ENCODE assay signal across 8 cellular contexts in the genomic region with DNA sequence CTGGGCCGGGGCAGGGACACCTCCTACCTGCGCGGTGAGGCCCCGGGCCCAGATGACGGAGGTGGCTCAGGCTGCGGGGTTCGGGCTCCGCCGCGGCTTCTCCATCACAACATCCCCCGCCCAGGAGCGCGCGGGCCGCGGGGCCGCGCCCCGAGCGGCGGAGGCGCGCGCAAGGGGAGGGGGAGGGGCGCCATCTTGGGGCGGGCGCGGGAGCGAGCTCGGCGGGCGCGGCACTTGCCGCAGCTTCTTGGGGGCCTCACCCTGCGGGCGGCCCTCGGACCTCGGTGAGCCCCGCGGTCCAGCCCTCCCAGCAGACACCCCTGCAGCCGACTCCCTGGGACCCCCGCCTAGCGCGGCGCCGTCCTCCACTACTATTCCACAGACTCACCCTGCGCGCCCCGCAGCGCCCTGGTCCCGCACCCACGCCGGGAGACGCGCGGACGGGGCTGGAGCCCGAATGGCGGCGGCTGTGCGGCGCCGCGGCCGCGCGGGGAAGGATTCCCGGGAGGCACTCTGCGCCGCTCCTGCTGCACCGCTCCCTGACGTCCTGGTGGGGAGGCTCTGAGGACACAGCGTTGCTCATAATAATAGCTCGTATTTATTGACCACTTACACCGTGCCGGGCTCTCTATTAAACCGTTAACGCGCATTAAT. TPM values are rescaled to one million over a fixed set of nuclear protein-coding genes. Genes with fewer than 3 reads are reported as not detected.
A peak's percentile ranks its signal among the peaks of the same experiment; 100 is the strongest.
DNase-seq lines count a peak whose midpoint lies in the region; ATAC-seq and TF ChIP-seq lines count a peak whose summit lies in the region.

A gene (minus strand): TSS at position 137 of the 654 bp plus-strand sequence. CDS start 7,747 bp downstream, outside the sequence.

- in situ Hi-C loops in GM13976 (cut with MboI; ENCODE audit: low sequenced_read_pairs, unreplicated experiment), result no loop called here

- H3K27me3 Mint-ChIP-seq in natural killer cell treated with Interleukin-12 subunit alpha and Interleukin-12 subunit beta and Interleukin-15 and Interleukin-18, amount 100 ng/mL, for 72 hours, result peaks cover 17 to 30% of the 10 kb centered on the region in 2 donors
- peaks cover 14% of the 10 kb centered on the region for H3K27me3 Mint-ChIP-seq in stimulated activated naive CD8-positive, alpha-beta T cell treated with anti-CD3 and anti-CD28 coated beads, Interleukin-15, Interleukin-2, amounts not matched to agents 100 ng/mL and 50 ng/mL, for 24 hours

- peak within 1 kb of the TSS in 1 of 2 donors; percentile 43 for H3K27ac Mint-ChIP-seq in natural killer cell treated with Interleukin-12 subunit alpha and Interleukin-12 subunit beta and Interleukin-15 and Interleukin-18, amount 100 ng/mL, for 72 hours
- peak within 1 kb of the TSS; percentile 19 for H3K27ac Mint-ChIP-seq in stimulated activated naive CD8-positive, alpha-beta T cell treated with anti-CD3 and anti-CD28 coated beads, Interleukin-15, Interleukin-2, amounts not matched to agents 100 ng/mL and 50 ng/mL, for 24 hours

- no peaks in the 10 kb centered on the region for H3K36me3 Mint-ChIP-seq in natural killer cell treated with Interleukin-12 subunit alpha and Interleukin-12 subunit beta and Interleukin-15 and Interleukin-18, amount 100 ng/mL, for 72 hours
- no peaks in the 10 kb centered on the region for H3K36me3 Mint-ChIP-seq in stimulated activated naive CD8-positive, alpha-beta T cell treated with anti-CD3 and anti-CD28 coated beads, Interleukin-15, Interleukin-2, amounts not matched to agents 100 ng/mL and 50 ng/mL, for 24 hours (ENCODE audit: low read depth)

- H3K4me1 Mint-ChIP-seq in natural killer cell treated with Interleukin-12 subunit alpha and Interleukin-12 subunit beta and Interleukin-15 and Interleukin-18, amount 100 ng/mL, for 72 hours (ENCODE audit: low read depth in 2 of 2), result peaks cover 2 to 5% of the 10 kb centered on the region in 2 donors
- H3K4me1 Mint-ChIP-seq in stimulated activated naive CD8-positive, alpha-beta T cell treated with anti-CD3 and anti-CD28 coated beads, Interleukin-15, Interleukin-2, amounts not matched to agents 100 ng/mL and 50 ng/mL, for 24 hours (ENCODE audit: low read depth), result peaks cover 5% of the 10 kb centered on the region

- DNase-seq in GM13976 (ENCODE audit: low spot score) (peak; percentile 86), fibroblast of pulmonary artery (ENCODE audit: low read depth) (peak; percentile 50), HT-29 (ENCODE audit: low spot score) (no peak)
- peak; percentile 90 for DNase-seq in activated effector memory CD4-positive, alpha-beta T cell treated with anti-CD3 and anti-CD28 coated beads, Interleukin-2, amount 50 U/mL, for 16 hours
- peak; percentile 75 for DNase-seq in natural killer cell treated with Interleukin-12 subunit alpha and Interleukin-12 subunit beta and Interleukin-15 and Interleukin-18, amount 100 ng/mL, for 72 hours (ENCODE audit: low spot score)

- H3K4me3 ChIP-seq in fibroblast of pulmonary artery (replicated peaks; ENCODE audit: low read depth, low read length), result peak within 1 kb of the TSS; percentile 71

- peak; percentile 73 for ATAC-seq in HG02973 (IDR thresholded peaks at IDR 0.05; ENCODE audit: unreplicated experiment)
- peak; percentile 87 for ATAC-seq in natural killer cell treated with Interleukin-12 subunit alpha and Interleukin-12 subunit beta and Interleukin-15 and Interleukin-18, amount 100 ng/mL, for 72 hours

- TF ChIP-seq CTCF in GM13976 (IDR thresholded peaks at IDR 0.05; ENCODE audit: borderline replicate concordance, control extremely low read depth, extremely low read depth, insufficient read depth, missing control alignments), result peak; percentile 4
- TF ChIP-seq CTCF in fibroblast of pulmonary artery (IDR thresholded peaks at IDR 0.05; ENCODE audit: low read length, missing control alignments), result no peak

- peak within 1 kb of the TSS; percentile 80 for H3K4me3 Mint-ChIP-seq in natural killer cell treated with Interleukin-12 subunit alpha and Interleukin-12 subunit beta and Interleukin-15 and Interleukin-18, amount 100 ng/mL, for 72 hours
- no peak within 1 kb of the TSS for H3K4me3 Mint-ChIP-seq in stimulated activated naive CD8-positive, alpha-beta T cell treated with anti-CD3 and anti-CD28 coated beads, Interleukin-15, Interleukin-2, amounts not matched to agents 100 ng/mL and 50 ng/mL, for 24 hours

- no peaks in the 10 kb centered on the region for H3K9me3 Mint-ChIP-seq in natural killer cell treated with Interleukin-12 subunit alpha and Interleukin-12 subunit beta and Interleukin-15 and Interleukin-18, amount 100 ng/mL, for 72 hours
- H3K9me3 Mint-ChIP-seq in stimulated activated naive CD8-positive, alpha-beta T cell treated with anti-CD3 and anti-CD28 coated beads, Interleukin-15, Interleukin-2, amounts not matched to agents 100 ng/mL and 50 ng/mL, for 24 hours, result no peaks in the 10 kb centered on the region

TF ChIP-seq in PFSK-1, 5 proteins besides CTCF, POLR2A, EP300 and RAD21:
- TF ChIP-seq, protein P1, sequence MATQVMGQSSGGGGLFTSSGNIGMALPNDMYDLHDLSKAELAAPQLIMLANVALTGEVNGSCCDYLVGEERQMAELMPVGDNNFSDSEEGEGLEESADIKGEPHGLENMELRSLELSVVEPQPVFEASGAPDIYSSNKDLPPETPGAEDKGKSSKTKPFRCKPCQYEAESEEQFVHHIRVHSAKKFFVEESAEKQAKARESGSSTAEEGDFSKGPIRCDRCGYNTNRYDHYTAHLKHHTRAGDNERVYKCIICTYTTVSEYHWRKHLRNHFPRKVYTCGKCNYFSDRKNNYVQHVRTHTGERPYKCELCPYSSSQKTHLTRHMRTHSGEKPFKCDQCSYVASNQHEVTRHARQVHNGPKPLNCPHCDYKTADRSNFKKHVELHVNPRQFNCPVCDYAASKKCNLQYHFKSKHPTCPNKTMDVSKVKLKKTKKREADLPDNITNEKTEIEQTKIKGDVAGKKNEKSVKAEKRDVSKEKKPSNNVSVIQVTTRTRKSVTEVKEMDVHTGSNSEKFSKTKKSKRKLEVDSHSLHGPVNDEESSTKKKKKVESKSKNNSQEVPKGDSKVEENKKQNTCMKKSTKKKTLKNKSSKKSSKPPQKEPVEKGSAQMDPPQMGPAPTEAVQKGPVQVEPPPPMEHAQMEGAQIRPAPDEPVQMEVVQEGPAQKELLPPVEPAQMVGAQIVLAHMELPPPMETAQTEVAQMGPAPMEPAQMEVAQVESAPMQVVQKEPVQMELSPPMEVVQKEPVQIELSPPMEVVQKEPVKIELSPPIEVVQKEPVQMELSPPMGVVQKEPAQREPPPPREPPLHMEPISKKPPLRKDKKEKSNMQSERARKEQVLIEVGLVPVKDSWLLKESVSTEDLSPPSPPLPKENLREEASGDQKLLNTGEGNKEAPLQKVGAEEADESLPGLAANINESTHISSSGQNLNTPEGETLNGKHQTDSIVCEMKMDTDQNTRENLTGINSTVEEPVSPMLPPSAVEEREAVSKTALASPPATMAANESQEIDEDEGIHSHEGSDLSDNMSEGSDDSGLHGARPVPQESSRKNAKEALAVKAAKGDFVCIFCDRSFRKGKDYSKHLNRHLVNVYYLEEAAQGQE (IDR thresholded peaks at IDR 0.05; ENCODE audit: insufficient read depth in 1 of 2, low read depth in 2 of 2, low read length in 2 of 2), result no peak
- no peak for TF ChIP-seq TAF1 (IDR thresholded peaks at IDR 0.05; ENCODE audit: borderline replicate concordance, insufficient read depth, low read length)
- peak; percentile 57; the same call in 1 of the 2 replicates for TF ChIP-seq POLR2AphosphoS5 (IDR thresholded peaks at IDR 0.05; ENCODE audit: low read depth, low read length)

RNA-seq across cellular contexts. Expression of the gene that starts here (rescaled TPM):
- 41.1 TPM for polyA plus RNA-seq in PFSK-1 (2012; ENCODE audit: insufficient read length, low read depth)
- 10 to 100 TPM; 25.5 to 27.5 TPM for total RNA-seq in natural killer cell treated with Interleukin-12 subunit alpha and Interleukin-12 subunit beta and Interleukin-15 and Interleukin-18, amount 100 ng/mL, for 72 hours
- total RNA-seq in HT-29 (2014; rRNA removed; shearing (Covaris generic)), result 0.15 and 0.21 TPM in 2 replicates

Comparison
In these comparisons a context has a peak if more than half of its experiments do, and no peak if none do; other contexts are left out.
1. RNA of the gene that starts here (total RNA-seq): 25.5 to 27.5 TPM in natural killer cell treated with Interleukin-12 subunit alpha and Interleukin-12 subunit beta and Interleukin-15 and Interleukin-18, amount 100 ng/mL, for 72 hours; 0.15 to 0.21 TPM in HT-29; every median in the first group is over 10 times any median in the second.